22 cellular contexts compared by ENCODE assay signal in the genomic region with DNA sequence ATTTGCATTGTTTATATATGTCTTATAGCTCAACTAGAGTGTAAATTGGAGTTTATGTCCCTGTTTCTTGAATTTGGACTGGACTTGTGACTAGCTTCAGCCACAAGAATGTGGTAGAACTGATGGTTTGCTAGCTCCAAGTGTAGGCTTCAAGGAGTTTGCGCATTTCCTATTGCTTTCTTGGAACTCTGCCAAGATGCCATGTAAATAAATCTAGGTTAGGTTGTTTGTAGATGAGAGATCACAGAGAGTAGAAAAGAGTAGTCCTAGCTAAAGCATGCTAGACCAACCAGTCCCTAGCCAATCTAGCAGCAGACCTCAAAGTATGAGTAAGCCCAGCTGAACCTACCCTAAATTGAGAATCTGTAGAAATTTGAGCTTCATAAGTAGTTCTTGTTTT.
DNase-seq lines count a peak whose midpoint lies in the region; ATAC-seq and TF ChIP-seq lines count a peak whose summit lies in the region.
"Had no signal": no experiment of that assay in that cellular context is flagged by ENCODE, and none has a peak within 500 bp of the region (broad histone marks: within the 10 kb centered on the region; RNA-seq: fewer than 3 reads in every experiment).

No MANE protein-coding gene starts in this region.

- no peak overlapping the region for H3K27ac ChIP-seq in A673 (ENCODE audit: low read depth, low read length, poor library complexity, severe bottlenecking)
- H3K27ac ChIP-seq in GM23338 (ENCODE audit: low read depth): no peak overlapping the region
- H3K27ac ChIP-seq in heart right ventricle: no peak overlapping the region
- H3K27ac ChIP-seq in esophagus squamous epithelium: no peak overlapping the region
- H3K27ac ChIP-seq: BLaER1 treated with 17β-estradiol and CSF1 and Interleukin-3, amounts not matched to agents 10 nM and 100 nM; breast epithelium; left lung had no signal

- peak; percentile 20 for DNase-seq in A673 (ENCODE audit: low spot score)
- no peak for DNase-seq in GM23338 (ENCODE audit: low spot score)
- DNase-seq in NCI-H345 treated with DMSO at 0.1 percent for 48 hours (lab: John Stamatoyannopoulos, UW; ENCODE audit: unreplicated experiment): peak; percentile 47
- peak; percentile 32 for DNase-seq in epithelial cell of esophagus (ENCODE audit: low read depth)
- no peak for DNase-seq in putamen (ENCODE audit: low spot score)
- DNase-seq in heart right ventricle: no peak
- DNase-seq in esophagus squamous epithelium (lab: John Stamatoyannopoulos, UW): no peak
- no peak for DNase-seq in cerebellar cortex (ENCODE audit: low spot score)
- DNase-seq: activated CD8-positive, alpha-beta T cell treated with anti-CD3 and anti-CD28 coated beads for 36 hours; activated gamma-delta T cell treated with Interleukin-2 at 50 U/mL for 16 hours; activated T-cell treated with anti-CD3 and anti-CD28 coated beads for 4 hours; Calu3; H9; left lung; MM.1S; NCI-H226; nephron progenitor cell; posterior cingulate gyrus had no signal

- H3K9me2 ChIP-seq in GM23338 (ENCODE audit: insufficient read depth): peaks cover 3% of the 10 kb centered on the region

- no peaks in the 10 kb centered on the region for H3K9me3 Mint-ChIP-seq in GM23338
- H3K9me3 Mint-ChIP-seq: activated CD8-positive, alpha-beta T cell treated with anti-CD3 and anti-CD28 coated beads for 36 hours; H9; nephron progenitor cell had no signal

- H3K4me2 ChIP-seq in GM23338: no peak overlapping the region
- H3K4me2 ChIP-seq: BLaER1 treated with 17β-estradiol and CSF1 and Interleukin-3, amounts not matched to agents 10 nM and 100 nM had no signal

- H3K4me3 Mint-ChIP-seq in GM23338: no peak overlapping the region
- H3K4me3 Mint-ChIP-seq: activated CD8-positive, alpha-beta T cell treated with anti-CD3 and anti-CD28 coated beads for 36 hours; dendritic cell treated with granulocyte-macrophage colony-stimulating factor and Interleukin-4, amounts not matched to agents 40 ng/mL and 50 ng/mL, for 4 days; H9; nephron progenitor cell had no signal

- H3K9me3 ChIP-seq in A673 (ENCODE audit: low read depth, low read length, poor library complexity, severe bottlenecking): peaks cover 4% of the 10 kb centered on the region
- H3K9me3 ChIP-seq in heart right ventricle: no peaks in the 10 kb centered on the region
- H3K9me3 ChIP-seq in esophagus squamous epithelium: no peaks in the 10 kb centered on the region
- H3K9me3 ChIP-seq: BLaER1 treated with 17β-estradiol and CSF1 and Interleukin-3, amounts not matched to agents 10 nM and 100 nM; breast epithelium; left lung had no signal

- no peaks in the 10 kb centered on the region for H3F3A ChIP-seq in GM23338 (replicated peaks; ENCODE audit: low read depth)

- no peaks in the 10 kb centered on the region for H3K79me2 ChIP-seq in GM23338 (replicated peaks; ENCODE audit: insufficient read depth)

- ATAC-seq in GM23338 (no peak), heart right ventricle (no peak)
- ATAC-seq: activated CD4-positive, CD25-positive, alpha-beta regulatory T cell treated with anti-CD3 and anti-CD28 coated beads, Interleukin-2, amount 50 U/mL, for 24 hours; activated CD8-positive, alpha-beta T cell treated with anti-CD3 and anti-CD28 coated beads for 36 hours; left lung had no signal

- no peaks in the 10 kb centered on the region for H4K20me1 ChIP-seq in GM23338 (replicated peaks; ENCODE audit: insufficient read depth)
- H4K20me1 ChIP-seq: BLaER1 treated with 17β-estradiol and CSF1 and Interleukin-3, amounts not matched to agents 10 nM and 100 nM had no signal

- no peak for TF ChIP-seq CTCF in A673 (conservative IDR thresholded peaks at IDR 0.05; ENCODE audit: low read depth, low read length)
- TF ChIP-seq CTCF in GM23338 (conservative IDR thresholded peaks at IDR 0.05; ENCODE audit: low read depth in 2 of 2): no peak
- TF ChIP-seq CTCF in epithelial cell of esophagus (IDR thresholded peaks at IDR 0.05; ENCODE audit: insufficient read depth, low read depth, low read length, missing control alignments): no peak
- no peak for TF ChIP-seq CTCF in heart right ventricle (IDR thresholded peaks at IDR 0.05)
- no peak for TF ChIP-seq CTCF in esophagus squamous epithelium (IDR thresholded peaks at IDR 0.05)

- H3K36me3 ChIP-seq in A673 (ENCODE audit: insufficient read depth, low read length, poor library complexity, severe bottlenecking) (peaks cover 6% of the 10 kb centered on the region), GM23338 (ENCODE audit: insufficient read depth) (no peaks in the 10 kb centered on the region), heart right ventricle (peaks cover 0 to 3% (median 0%) of the 10 kb centered on the region in 9 donors), esophagus squamous epithelium (no peaks in the 10 kb centered on the region)
- H3K36me3 ChIP-seq: BLaER1 treated with 17β-estradiol and CSF1 and Interleukin-3, amounts not matched to agents 10 nM and 100 nM; breast epithelium; left lung had no signal

- peak overlapping the region; percentile 14; the same call in 1 of the 2 replicates for H3K27ac Mint-ChIP-seq in GM23338
- H3K27ac Mint-ChIP-seq: activated CD8-positive, alpha-beta T cell treated with anti-CD3 and anti-CD28 coated beads for 36 hours; dendritic cell treated with granulocyte-macrophage colony-stimulating factor and Interleukin-4, amounts not matched to agents 40 ng/mL and 50 ng/mL, for 4 days; H9; nephron progenitor cell had no signal

- POLR2A ChIA-PET in A673 (lab: Charles Lee; ENCODE audit: low non-redundant PET): interaction anchor here (0.5 kb wide), 1 partner anchor 193 kb away, joined by 13 read pairs; no protein-coding TSS in a partner anchor

- CTCF ChIA-PET in A673 (lab: Charles Lee): no interaction called here

- BruUV-seq in A673 (replicated peaks; lab: Mats Ljungman, UMichigan): no TSS peak

- WGBS in heart right ventricle, 2 donors: 100% methylated on average over 1 of the region's 1 CpG
- WGBS in esophagus squamous epithelium, 2 donors: 100% methylated on average over 1 of the region's 1 CpG

- H3K4me1 Mint-ChIP-seq in GM23338: peaks cover 11% of the 10 kb centered on the region
- H3K4me1 Mint-ChIP-seq: H9, nephron progenitor cell had no signal

- TF ChIP-seq POLR2A in esophagus squamous epithelium (IDR thresholded peaks at IDR 0.05): no peak

- H3K4me3 ChIP-seq in A673 (ENCODE audit: low read depth, low read length, poor library complexity, severe bottlenecking) (no peak overlapping the region), GM23338 (no peak overlapping the region), epithelial cell of esophagus (ENCODE audit: low read length) (no peak overlapping the region), heart right ventricle (no peak overlapping the region), esophagus squamous epithelium (no peak overlapping the region)
- H3K4me3 ChIP-seq: BLaER1 treated with 17β-estradiol and CSF1 and Interleukin-3, amounts not matched to agents 10 nM and 100 nM; breast epithelium; left lung had no signal

- H3K27me3 Mint-ChIP-seq in GM23338 (ENCODE audit: insufficient read depth, low read depth, poor library complexity): no peaks in the 10 kb centered on the region
- H3K27me3 Mint-ChIP-seq: activated CD8-positive, alpha-beta T cell treated with anti-CD3 and anti-CD28 coated beads for 36 hours; dendritic cell treated with granulocyte-macrophage colony-stimulating factor and Interleukin-4, amounts not matched to agents 40 ng/mL and 50 ng/mL, for 4 days had no signal

- intact Hi-C loops in A673 (cut with micrococcal nuclease; ENCODE audit: unreplicated experiment) (no loop called here), heart right ventricle (cut with DNase I) (no loop called here), esophagus squamous epithelium (cut with DNase I) (no loop called here)

- H3K4me1 ChIP-seq in A673 (ENCODE audit: insufficient read depth, low read length, poor library complexity, severe bottlenecking) (peaks cover 20% of the 10 kb centered on the region), GM23338 (ENCODE audit: insufficient read depth) (peaks cover 3% of the 10 kb centered on the region; the same call in 1 of the 2 replicates), heart right ventricle (peaks cover 0 to 12% (median 0%) of the 10 kb centered on the region in 9 donors), esophagus squamous epithelium (no peaks in the 10 kb centered on the region)
- H3K4me1 ChIP-seq: BLaER1 treated with 17β-estradiol and CSF1 and Interleukin-3, amounts not matched to agents 10 nM and 100 nM; breast epithelium; left lung had no signal

- H2AFZ ChIP-seq in GM23338: no peak overlapping the region

- no peaks in the 10 kb centered on the region for H3K36me3 Mint-ChIP-seq in GM23338 (ENCODE audit: low read depth)

- H3K27me3 ChIP-seq in A673 (replicated peaks; ENCODE audit: insufficient read depth, low read depth, low read length, poor library complexity) (no peaks in the 10 kb centered on the region), GM23338 (ENCODE audit: insufficient read depth) (no peaks in the 10 kb centered on the region), heart right ventricle (no peaks in the 10 kb centered on the region), esophagus squamous epithelium (no peaks in the 10 kb centered on the region)
- H3K27me3 ChIP-seq: BLaER1 treated with 17β-estradiol and CSF1 and Interleukin-3, amounts not matched to agents 10 nM and 100 nM; breast epithelium; left lung had no signal

TF ChIP-seq in GM23338, 12 proteins besides CTCF, POLR2A, EP300 and RAD21 (continues in another document):
- TF ChIP-seq CREB1 (CRISPR knock-in tag; IDR thresholded peaks at IDR 0.05; ENCODE audit: low read depth) (no peak), STAT1 (IDR thresholded peaks at IDR 0.05; ENCODE audit: unreplicated experiment) (no peak), EZH2 (IDR thresholded peaks at IDR 0.05; ENCODE audit: low read depth, unreplicated experiment) (no peak)
- TF ChIP-seq, protein P1, sequence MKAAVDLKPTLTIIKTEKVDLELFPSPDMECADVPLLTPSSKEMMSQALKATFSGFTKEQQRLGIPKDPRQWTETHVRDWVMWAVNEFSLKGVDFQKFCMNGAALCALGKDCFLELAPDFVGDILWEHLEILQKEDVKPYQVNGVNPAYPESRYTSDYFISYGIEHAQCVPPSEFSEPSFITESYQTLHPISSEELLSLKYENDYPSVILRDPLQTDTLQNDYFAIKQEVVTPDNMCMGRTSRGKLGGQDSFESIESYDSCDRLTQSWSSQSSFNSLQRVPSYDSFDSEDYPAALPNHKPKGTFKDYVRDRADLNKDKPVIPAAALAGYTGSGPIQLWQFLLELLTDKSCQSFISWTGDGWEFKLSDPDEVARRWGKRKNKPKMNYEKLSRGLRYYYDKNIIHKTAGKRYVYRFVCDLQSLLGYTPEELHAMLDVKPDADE (IDR thresholded peaks at IDR 0.05): no peak

Comparison
In these comparisons a context has a peak if more than half of its experiments do, and no peak if none do; other contexts are left out.
1. DNase-seq: peak in A673 (single experiment), NCI-H345 treated with DMSO at 0.1 percent for 48 hours (single experiment) and epithelial cell of esophagus (single experiment); none in GM23338 (single experiment), putamen (single experiment), heart right ventricle (0 of 2), esophagus squamous epithelium (single experiment) and cerebellar cortex (single experiment).